In genomic region chr6:150179907-150180412, GRCh38 we compare ENCODE assay signal across 4 cellular contexts. TPM values are rescaled to one million over a fixed set of nuclear protein-coding genes. Genes with fewer than 3 reads are reported as not detected.
"Had no signal": no experiment of that assay in that cellular context is flagged by ENCODE, and none has a peak within 500 bp of the region (broad histone marks: within the 10 kb centered on the region; RNA-seq: fewer than 3 reads in every experiment).

No MANE protein-coding gene starts in this region.

RNA-seq across cellular contexts. Expression of gene PPP1R14C, which starts 37.1 kb away (rescaled TPM):
- total RNA-seq: natural killer cell, pulmonary artery endothelial cell, right lobe of liver had no signal
- polyA plus RNA-seq: liver had no signal
